In the genomic region with DNA sequence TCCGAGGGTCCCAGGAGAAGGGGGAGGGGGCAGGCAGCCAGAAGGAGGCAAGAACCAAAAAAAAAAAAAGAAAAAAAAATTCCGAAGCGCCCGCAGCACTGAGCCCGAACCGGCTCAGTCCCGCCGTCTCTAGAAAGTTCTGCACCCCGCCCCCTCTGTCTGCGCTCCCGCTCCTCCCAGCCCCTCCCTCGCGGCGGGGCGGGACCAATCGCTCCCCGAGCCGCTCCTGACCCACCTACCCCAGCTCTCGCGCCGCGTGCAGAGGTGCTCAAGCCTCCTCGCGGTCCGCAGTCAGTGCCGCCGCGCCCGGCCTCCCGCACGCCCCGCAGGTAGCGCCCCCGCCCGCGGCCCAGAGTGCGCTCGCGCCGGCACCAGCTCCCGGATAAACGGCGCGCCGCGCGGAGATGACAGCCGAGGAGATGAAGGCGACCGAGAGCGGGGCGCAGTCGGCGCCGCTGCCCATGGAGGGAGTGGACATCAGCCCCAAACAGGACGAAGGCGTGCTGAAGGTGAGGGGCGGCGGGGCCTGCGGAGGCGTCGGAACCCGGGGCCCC, we compare ENCODE assay signal across 8 cellular contexts. TPM values are rescaled to one million over a fixed set of nuclear protein-coding genes. Genes with fewer than 3 reads are reported as not detected.
DNase-seq lines count a peak whose midpoint lies in the region; ATAC-seq, FAIRE-seq and TF ChIP-seq lines count a peak whose summit lies in the region.

A gene with protein sequence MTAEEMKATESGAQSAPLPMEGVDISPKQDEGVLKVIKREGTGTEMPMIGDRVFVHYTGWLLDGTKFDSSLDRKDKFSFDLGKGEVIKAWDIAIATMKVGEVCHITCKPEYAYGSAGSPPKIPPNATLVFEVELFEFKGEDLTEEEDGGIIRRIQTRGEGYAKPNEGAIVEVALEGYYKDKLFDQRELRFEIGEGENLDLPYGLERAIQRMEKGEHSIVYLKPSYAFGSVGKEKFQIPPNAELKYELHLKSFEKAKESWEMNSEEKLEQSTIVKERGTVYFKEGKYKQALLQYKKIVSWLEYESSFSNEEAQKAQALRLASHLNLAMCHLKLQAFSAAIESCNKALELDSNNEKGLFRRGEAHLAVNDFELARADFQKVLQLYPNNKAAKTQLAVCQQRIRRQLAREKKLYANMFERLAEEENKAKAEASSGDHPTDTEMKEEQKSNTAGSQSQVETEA (plus strand): TSS at position 235 of the 554 bp plus-strand sequence. CDS start 170 bp downstream, at position 405.

- H3K4ac ChIP-seq in neuronal stem cell (ENCODE audit: low read length): no peak within 1 kb of the TSS

- no peaks in the 10 kb centered on the region for H3K79me1 ChIP-seq in neuronal stem cell (ENCODE audit: low read depth, low read length)

- H3K27me3 ChIP-seq in SJCRH30: no peaks in the 10 kb centered on the region
- H3K27me3 ChIP-seq in foreskin keratinocyte: peaks cover 16% of the 10 kb centered on the region
- peaks cover 0 to 7% (median 0%) of the 10 kb centered on the region in 3 experiments for H3K27me3 ChIP-seq in neuronal stem cell (ENCODE audit: control insufficient read depth in 3 of 3, insufficient read depth in 3 of 3, low read depth in 1 of 3, low read length in 3 of 3)

- H4K8ac ChIP-seq in neuronal stem cell (ENCODE audit: low read depth, low read length): no peak within 1 kb of the TSS

- H2BK15ac ChIP-seq in neuronal stem cell (ENCODE audit: low read length): peak within 1 kb of the TSS; percentile 8

- TF ChIP-seq POLR2A in H54 (IDR thresholded peaks at IDR 0.05; ENCODE audit: low read depth, low read length): peak; percentile 95

- no peak within 1 kb of the TSS for H3K14ac ChIP-seq in neuronal stem cell (ENCODE audit: low read length)

- peak within 1 kb of the TSS; percentile 1 for H2AK5ac ChIP-seq in neuronal stem cell (ENCODE audit: low read depth, low read length)

- H2BK120ac ChIP-seq in neuronal stem cell (ENCODE audit: low read depth, low read length): peak within 1 kb of the TSS; percentile 82

- peak within 1 kb of the TSS; percentile 98 for H3K18ac ChIP-seq in neuronal stem cell (ENCODE audit: low read length)

- H2BK5ac ChIP-seq in neuronal stem cell (ENCODE audit: low read length): no peak within 1 kb of the TSS

- peak within 1 kb of the TSS; percentile 94 for H3K4me2 ChIP-seq in neuronal stem cell (ENCODE audit: insufficient read depth, low read length, poor library complexity, severe bottlenecking)

- H3K36me3 ChIP-seq in SJCRH30 (peaks cover 32% of the 10 kb centered on the region), neuronal stem cell (replicated peaks in 1 of 2; ENCODE audit: control insufficient read depth in 2 of 2, insufficient read depth in 2 of 2, low read length in 2 of 2) (peaks cover 24 to 37% of the 10 kb centered on the region in 2 donors)

- peak within 1 kb of the TSS; percentile 87 for H3K9ac ChIP-seq in neuronal stem cell (ENCODE audit: low read depth, low read length, poor library complexity)

- ATAC-seq in foreskin keratinocyte: peak; percentile 92

- DNase-seq in GDM1 (lab: John Stamatoyannopoulos, UW) (peak; percentile 86), H54 (ENCODE audit: insufficient read length, low spot score) (peak; percentile 97), LoVo (ENCODE audit: low spot score) (peak; percentile 91), SJCRH30 (peak; percentile 81), foreskin keratinocyte (peak; percentile 44 to 73), neuronal stem cell (ENCODE audit: low spot score) (peak; percentile 71)
- peak; percentile 53 to 87 (median 72) for DNase-seq in activated naive CD4-positive, alpha-beta T cell (lab: John Stamatoyannopoulos, UW)

- peak within 1 kb of the TSS; percentile 69 for H2BK12ac ChIP-seq in neuronal stem cell (ENCODE audit: low read length)

- no CpG with 5 or more reads among the region's 63 CpGs for WGBS in neuronal stem cell (ENCODE audit: extremely low coverage in 2 of 2, insufficient read length in 2 of 2, insufficient replicate concordance in 1 of 2), 2 donors

- no peak for FAIRE-seq in H54 (lab: Jason Lieb, UNC)

- H3K27ac ChIP-seq in SJCRH30 (no peak within 1 kb of the TSS), foreskin keratinocyte (no peak within 1 kb of the TSS), neuronal stem cell (replicated peaks; ENCODE audit: low read length) (no peak within 1 kb of the TSS)

- peak within 1 kb of the TSS; percentile 97 for H3K4me3 ChIP-seq in SJCRH30
- peak within 1 kb of the TSS; percentile 79 to 93 for H3K4me3 ChIP-seq in neuronal stem cell (ENCODE audit: low read length in 2 of 2)

- H3K4me1 ChIP-seq in SJCRH30 (no peaks in the 10 kb centered on the region), foreskin keratinocyte (no peaks in the 10 kb centered on the region), neuronal stem cell (ENCODE audit: control insufficient read depth in 2 of 2, insufficient read depth in 1 of 2, low read depth in 1 of 2, low read length in 2 of 2) (peaks cover 12 to 14% of the 10 kb centered on the region in 2 donors)

- H2AFZ ChIP-seq in neuronal stem cell (ENCODE audit: low read length): peak within 1 kb of the TSS; percentile 94

- no peak for TF ChIP-seq CTCF in foreskin keratinocyte (conservative IDR thresholded peaks at IDR 0.05)
- TF ChIP-seq CTCF in subcutaneous adipose tissue (IDR thresholded peaks at IDR 0.05; ENCODE audit: low read depth): no peak

- H3K9me3 ChIP-seq in SJCRH30 (replicated peaks) (no peaks in the 10 kb centered on the region), neuronal stem cell (replicated peaks in 1 of 2; ENCODE audit: control insufficient read depth in 2 of 2, insufficient read depth in 1 of 2, low read depth in 1 of 2, low read length in 2 of 2) (no peaks in the 10 kb centered on the region)

- H3K23ac ChIP-seq in neuronal stem cell (ENCODE audit: low read depth, low read length, poor library complexity): peak within 1 kb of the TSS; percentile 93

- no peak within 1 kb of the TSS for H4K91ac ChIP-seq in neuronal stem cell (ENCODE audit: low read depth, low read length, poor library complexity)

RNA-seq across cellular contexts. Expression of the gene that starts here (rescaled TPM):
- 112 and 116 TPM in 2 replicates for total RNA-seq in SJCRH30 (2014; rRNA removed; shearing (Covaris generic))
- total RNA-seq in foreskin keratinocyte (86.0 and 108 TPM in 2 replicates), subcutaneous adipose tissue (10 to 100 TPM; 17.7 to 36.8 (median 20.9) TPM)
- 75.7 and 109 TPM in 2 replicates for polyA plus RNA-seq in foreskin keratinocyte
- polyA plus RNA-seq in neuronal stem cell (2013, experiment 1 of 2): 49.0 TPM
- 45.6 TPM for polyA plus RNA-seq in neuronal stem cell (2013, experiment 2 of 2)
